Comparison of ENCODE assay signal across 12 cellular contexts in the genomic region with DNA sequence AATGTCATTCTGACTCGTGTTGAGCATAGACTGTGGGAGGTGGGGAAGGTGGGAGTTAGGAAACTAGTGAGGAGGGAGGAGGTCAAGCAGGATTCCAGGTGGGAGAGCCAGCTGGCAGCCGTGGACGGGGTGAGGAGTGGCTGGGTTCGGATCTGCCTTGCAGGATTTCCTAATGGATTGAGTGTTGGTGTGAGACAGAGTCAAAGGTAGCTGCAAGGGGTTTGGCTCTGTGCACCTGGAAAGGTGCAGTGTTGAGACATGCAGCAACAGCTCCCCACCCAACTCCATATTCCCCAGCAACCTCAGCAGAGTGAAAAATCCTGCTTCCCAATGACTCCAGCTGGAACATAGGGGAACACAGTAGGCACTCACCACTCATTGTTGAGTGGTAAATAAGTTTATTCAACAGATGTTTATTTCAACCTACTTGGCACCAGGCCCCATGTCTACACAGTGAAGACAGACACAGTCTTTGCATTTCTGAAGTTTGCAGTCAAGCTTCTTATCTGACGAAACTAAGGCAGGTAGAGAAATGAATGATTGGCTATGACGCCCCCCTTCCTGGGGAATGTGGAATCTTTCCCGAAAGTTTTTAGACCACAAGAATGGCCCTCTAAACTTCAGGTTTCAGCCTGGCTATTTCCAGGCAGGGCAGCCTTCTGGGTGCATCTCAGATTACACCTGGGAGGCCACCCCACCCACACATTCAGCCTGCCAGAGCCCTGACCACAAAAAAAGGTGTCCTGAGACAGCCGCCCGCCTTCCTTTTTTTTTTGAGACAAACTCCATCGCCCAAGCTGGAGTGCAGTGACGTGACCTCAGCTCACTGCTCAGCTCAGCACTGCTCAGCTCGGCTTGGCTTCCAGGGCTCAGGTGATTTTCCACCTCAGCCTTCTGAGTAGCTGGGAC. TPM values are rescaled to one million over a fixed set of nuclear protein-coding genes. Genes with fewer than 3 reads are reported as not detected.
DNase-seq lines count a peak whose midpoint lies in the region; ATAC-seq and TF ChIP-seq lines count a peak whose summit lies in the region.
"Had no signal": no experiment of that assay in that cellular context is flagged by ENCODE, and none has a peak within 500 bp of the region (broad histone marks: within the 10 kb centered on the region; RNA-seq: fewer than 3 reads in every experiment).

No MANE protein-coding gene starts in this region.

- no peak overlapping the region for H3K4me3 ChIP-seq in uterus
- H3K4me3 ChIP-seq: mucosa of descending colon had no signal

- no peak for TF ChIP-seq POLR2A in uterus (IDR thresholded peaks at IDR 0.05)

- no peak overlapping the region for H3K27ac ChIP-seq in uterus

- DNase-seq in NCI-H2196 (lab: John Stamatoyannopoulos, UW; ENCODE audit: unreplicated experiment) (peak; percentile 21), NCI-H2196 treated with DMSO at 0.1 percent for 48 hours (lab: John Stamatoyannopoulos, UW; ENCODE audit: unreplicated experiment) (no peak), M059J (ENCODE audit: low read depth) (peak; percentile 85), glomerular visceral epithelial cell (ENCODE audit: extremely low spot score) (peak; percentile 81), uterus (no peak)
- DNase-seq in stimulated activated CD8-positive, alpha-beta memory T cell treated with anti-CD3 and anti-CD28 coated beads, Interleukin-4, amount 100 ng/mL, for 48 hours, result peak; percentile 43
- DNase-seq: activated naive CD4-positive, alpha-beta T cell; NCI-H1048; SHP77 treated with DMSO at 0.1 percent for 48 hours had no signal

- no peak for TF ChIP-seq CTCF in uterus (IDR thresholded peaks at IDR 0.05)

- ATAC-seq in GM19023 (IDR thresholded peaks at IDR 0.05; ENCODE audit: unreplicated experiment) (no peak), HG02884 (IDR thresholded peaks at IDR 0.05; ENCODE audit: unreplicated experiment) (no peak)
- ATAC-seq: mucosa of descending colon had no signal

- no peaks in the 10 kb centered on the region for H3K27me3 ChIP-seq in uterus

- no peaks in the 10 kb centered on the region for H3K36me3 ChIP-seq in uterus

- intact Hi-C loops in uterus (cut with DNase I; ENCODE audit: low total_unique reads), result no loop called here

- H3K4me1 ChIP-seq in uterus, result no peaks in the 10 kb centered on the region

- no peaks in the 10 kb centered on the region for H3K9me3 ChIP-seq in uterus
- H3K9me3 ChIP-seq: mucosa of descending colon had no signal

RNA-seq across cellular contexts. Expression of a gene that starts 37.9 kb away (rescaled TPM):
- 0.05 TPM in 1 of 2 replicates, not detected in the other for total RNA-seq in M059J (2014; rRNA removed; shearing (Covaris generic))
- total RNA-seq in uterus, result 1 to 10 TPM in 2 of 4 donors, under 1 TPM in 1, not detected in 1; 0.29 to 1.9 (median 1.7) TPM

Comparison
In these comparisons a context has a peak if more than half of its experiments do, and no peak if none do; other contexts are left out.
1. DNase-seq: peak in NCI-H2196 (single experiment), M059J (single experiment), glomerular visceral epithelial cell (single experiment) and stimulated activated CD8-positive, alpha-beta memory T cell treated with anti-CD3 and anti-CD28 coated beads, Interleukin-4, amount 100 ng/mL, for 48 hours (single experiment); none in NCI-H2196 treated with DMSO at 0.1 percent for 48 hours (single experiment) and uterus (0 of 2).